In genomic region chr11:105111145-105111944, GRCh38 we compare ENCODE assay signal across 20 cellular contexts. TPM values are rescaled to one million over a fixed set of nuclear protein-coding genes. Genes with fewer than 3 reads are reported as not detected.
DNase-seq lines count a peak whose midpoint lies in the region; ATAC-seq, FAIRE-seq and TF ChIP-seq lines count a peak whose summit lies in the region.
"Had no signal": no experiment of that assay in that cellular context is flagged by ENCODE, and none has a peak within 500 bp of the region (broad histone marks: within the 10 kb centered on the region; RNA-seq: fewer than 3 reads in every experiment).

No MANE protein-coding gene starts in this region.

- H2BK20ac ChIP-seq in H1 (ENCODE audit: low read length): no peak overlapping the region

- no peak overlapping the region; the same call in 1 of the 2 replicates for H3K4me3 Mint-ChIP-seq in HFFc6

- H3K4me3 ChIP-seq in H1 (ENCODE audit: extremely low read depth in 1 of 4, insufficient read depth in 2 of 4, low read depth in 3 of 4, low read length in 4 of 4): no peak overlapping the region
- no peak overlapping the region for H3K4me3 ChIP-seq in neuronal stem cell (ENCODE audit: low read length in 2 of 2)
- no peak overlapping the region for H3K4me3 ChIP-seq in BE2C (ENCODE audit: low read depth, low read length)
- H3K4me3 ChIP-seq: HAP-1 had no signal

- no peak overlapping the region for H3K56ac ChIP-seq in H1 (replicated peaks; ENCODE audit: insufficient read length, low read depth, low read length)

- H4K20me1 ChIP-seq in H1 (replicated peaks in 1 of 2; ENCODE audit: control insufficient read depth in 1 of 2, insufficient read depth in 2 of 2, low read length in 2 of 2): no peaks in the 10 kb centered on the region

- no peak overlapping the region for H3K23ac ChIP-seq in H1 (ENCODE audit: insufficient read length)
- no peak overlapping the region for H3K23ac ChIP-seq in neuronal stem cell (ENCODE audit: low read depth, low read length, poor library complexity)

- no peaks in the 10 kb centered on the region for H3K36me3 ChIP-seq in H1 (ENCODE audit: control insufficient read depth in 2 of 4, insufficient read depth in 4 of 4, low read length in 3 of 4)
- no peaks in the 10 kb centered on the region for H3K36me3 ChIP-seq in neuronal stem cell (replicated peaks in 1 of 2; ENCODE audit: control insufficient read depth in 2 of 2, insufficient read depth in 2 of 2, low read length in 2 of 2)
- H3K36me3 ChIP-seq in BE2C: no peaks in the 10 kb centered on the region
- H3K36me3 ChIP-seq: HAP-1 had no signal

- POLR2A ChIA-PET in H1 (lab: Charles Lee; ENCODE audit: partially characterized antibody): no interaction called here

- H3K18ac ChIP-seq in H1 (ENCODE audit: extremely low read depth, low read length): no peak overlapping the region
- peak overlapping the region; percentile 27 for H3K18ac ChIP-seq in neuronal stem cell (ENCODE audit: low read length)

- H2BK15ac ChIP-seq in H1 (ENCODE audit: low read length) (no peak overlapping the region), neuronal stem cell (ENCODE audit: low read length) (no peak overlapping the region)

- FAIRE-seq in H1 (lab: Jason Lieb, UNC): no peak
- FAIRE-seq: GM19239 had no signal

- no peak overlapping the region for H2BK12ac ChIP-seq in H1 (ENCODE audit: low read depth, low read length)
- no peak overlapping the region for H2BK12ac ChIP-seq in neuronal stem cell (ENCODE audit: low read length)

- CTCF ChIA-PET in H1 (lab: Charles Lee; ENCODE audit: partially characterized antibody): interaction anchor here (1.2 kb wide), 1 partner anchor 60 kb away, joined by 3 read pairs; no protein-coding TSS in a partner anchor

- H3K27me3 Mint-ChIP-seq in HFFc6 (ENCODE audit: insufficient read depth): no peaks in the 10 kb centered on the region

- H3K27ac ChIP-seq in H1 (ENCODE audit: low read depth, low read length) (no peak overlapping the region), neuronal stem cell (replicated peaks; ENCODE audit: low read length) (no peak overlapping the region)
- H3K27ac ChIP-seq: C4-2B had no signal

- H3K9me3 ChIP-seq in H1 (ENCODE audit: insufficient read depth in 2 of 2, low read depth in 1 of 2, low read length in 1 of 2) (no peaks in the 10 kb centered on the region), neuronal stem cell (replicated peaks in 1 of 2; ENCODE audit: control insufficient read depth in 2 of 2, insufficient read depth in 1 of 2, low read depth in 1 of 2, low read length in 2 of 2) (no peaks in the 10 kb centered on the region), BE2C (no peaks in the 10 kb centered on the region)
- H3K9me3 ChIP-seq: HAP-1 had no signal

- H3K79me1 ChIP-seq in H1 (ENCODE audit: low read depth, low read length): no peaks in the 10 kb centered on the region
- H3K79me1 ChIP-seq in neuronal stem cell (ENCODE audit: low read depth, low read length): no peaks in the 10 kb centered on the region

- no peaks in the 10 kb centered on the region for H3K27me3 ChIP-seq in H1 (replicated peaks in 1 of 4; ENCODE audit: control insufficient read depth in 3 of 4, extremely low read depth in 1 of 4, insufficient read depth in 3 of 4, low read length in 3 of 4)
- no peaks in the 10 kb centered on the region for H3K27me3 ChIP-seq in neuronal stem cell (ENCODE audit: control insufficient read depth in 3 of 3, insufficient read depth in 3 of 3, low read depth in 1 of 3, low read length in 3 of 3)
- H3K27me3 ChIP-seq in BE2C: no peaks in the 10 kb centered on the region; the same call in 1 of the 2 replicates

- H2BK120ac ChIP-seq in H1 (replicated peaks; ENCODE audit: low read depth, low read length) (no peak overlapping the region), neuronal stem cell (ENCODE audit: low read depth, low read length) (no peak overlapping the region)

- TF ChIP-seq RAD21 in H1 (IDR thresholded peaks at IDR 0.05 in 1 of 2, conservative IDR thresholded peaks at IDR 0.05 in 1 of 2; ENCODE audit: low read depth in 2 of 2, low read length in 2 of 2): no peak

- DNase-seq in left cardiac atrium (peak; percentile 14), Right ventricle myocardium inferior (ENCODE audit: missing footprints) (no peak), HFFc6 (no peak), H1 (ENCODE audit: low read depth in 1 of 2, low spot score in 2 of 2) (no peak), neuronal stem cell (ENCODE audit: low spot score) (no peak), NCI-H146 treated with DMSO at 0.1 percent for 48 hours (lab: John Stamatoyannopoulos, UW; ENCODE audit: unreplicated experiment) (no peak), BE2C (no peak)
- no peak for DNase-seq in effector CD8-positive, alpha-beta T cell (lab: John Stamatoyannopoulos, UW)
- DNase-seq: 8988T; NCI-H1417; NCI-H2029; NCI-H2171; NCI-H446 treated with DMSO at 0.1 percent for 48 hours; NK-92 treated with Interleukin-12 subunit alpha and Interleukin-12 subunit beta, amount 100 ng/mL, for 24 hours; SHP77 treated with DMSO at 0.1 percent for 48 hours had no signal

- no peak overlapping the region for H3K14ac ChIP-seq in H1 (ENCODE audit: insufficient read length)
- no peak overlapping the region for H3K14ac ChIP-seq in neuronal stem cell (ENCODE audit: low read length)

- H4K5ac ChIP-seq in H1 (ENCODE audit: insufficient read length, low read depth, low read length): no peak overlapping the region

- TF ChIP-seq CTCF in HFFc6 (IDR thresholded peaks at IDR 0.05) (no peak), H1 (IDR thresholded peaks at IDR 0.05; ENCODE audit: control extremely low read depth in 1 of 3, insufficient read depth in 1 of 3, low read depth in 1 of 3, low read length in 3 of 3) (no peak), BE2C (IDR thresholded peaks at IDR 0.05; ENCODE audit: low read depth, low read length) (no peak)

- H3K4ac ChIP-seq in H1 (replicated peaks; ENCODE audit: insufficient read length, low read depth, low read length): no peak overlapping the region
- no peak overlapping the region for H3K4ac ChIP-seq in neuronal stem cell (ENCODE audit: low read length)

- no peaks in the 10 kb centered on the region for H3K9me3 Mint-ChIP-seq in HFFc6

- no peaks in the 10 kb centered on the region for H3K36me3 Mint-ChIP-seq in HFFc6 (ENCODE audit: low read depth)

- TF ChIP-seq EP300 in H1 (IDR thresholded peaks at IDR 0.05; ENCODE audit: borderline replicate concordance in 1 of 2, low read depth in 2 of 2, low read length in 2 of 2): no peak

- H3K27ac Mint-ChIP-seq in HFFc6: peak overlapping the region; percentile 88

- H3K4me1 Mint-ChIP-seq in HFFc6 (ENCODE audit: low read depth): peaks cover 33% of the 10 kb centered on the region

- H2AK5ac ChIP-seq in H1 (ENCODE audit: low read depth, low read length) (no peak overlapping the region; the same call in 1 of the 2 replicates), neuronal stem cell (ENCODE audit: low read depth, low read length) (peak overlapping the region; percentile 61)

- H3K4me1 ChIP-seq in H1 (replicated peaks in 1 of 4; ENCODE audit: control insufficient read depth in 3 of 4, insufficient read depth in 4 of 4, low read length in 3 of 4): no peaks in the 10 kb centered on the region
- peaks cover 0 to 2% of the 10 kb centered on the region in 2 donors for H3K4me1 ChIP-seq in neuronal stem cell (ENCODE audit: control insufficient read depth in 2 of 2, insufficient read depth in 1 of 2, low read depth in 1 of 2, low read length in 2 of 2)
- no peaks in the 10 kb centered on the region; the same call in 1 of the 2 replicates for H3K4me1 ChIP-seq in BE2C
- H3K4me1 ChIP-seq: HAP-1 had no signal

- no peak overlapping the region for H3K4me2 ChIP-seq in H1 (ENCODE audit: insufficient read depth in 1 of 2, low read depth in 2 of 2, low read length in 2 of 2)
- no peak overlapping the region for H3K4me2 ChIP-seq in neuronal stem cell (ENCODE audit: insufficient read depth, low read length, poor library complexity, severe bottlenecking)

- H3K79me2 ChIP-seq in H1 (ENCODE audit: control insufficient read depth in 1 of 2, insufficient read depth in 2 of 2, low read length in 2 of 2): no peaks in the 10 kb centered on the region

- H2AFZ ChIP-seq in H1 (ENCODE audit: low read length): peak overlapping the region; percentile 94; the same call in 1 of the 2 replicates
- peak overlapping the region; percentile 61 for H2AFZ ChIP-seq in neuronal stem cell (ENCODE audit: low read length)

- 94% methylated on average over 12 of the region's 13 CpGs; no CpG with 5 or more reads in 1 of the 2 experiments for WGBS in H1 (ENCODE audit: extremely low coverage in 1 of 2, insufficient coverage in 1 of 2, insufficient read length in 1 of 2, insufficient replicate concordance in 2 of 2, low coverage in 1 of 2, low lambda C conversion rate in 2 of 2, missing lambda C conversion rate in 1 of 2), 2 experiments
- no CpG with 5 or more reads among the region's 13 CpGs for WGBS in neuronal stem cell (ENCODE audit: extremely low coverage in 2 of 2, insufficient read length in 2 of 2, insufficient replicate concordance in 1 of 2), 2 donors

- no peak overlapping the region for H2BK5ac ChIP-seq in H1 (ENCODE audit: low read depth, low read length)
- H2BK5ac ChIP-seq in neuronal stem cell (ENCODE audit: low read length): no peak overlapping the region

- ATAC-seq in left cardiac atrium (no peak), Right ventricle myocardium inferior (no peak)

- H3K9ac ChIP-seq in H1 (replicated peaks in 1 of 4; ENCODE audit: extremely low read depth in 1 of 4, low read depth in 3 of 4, low read length in 3 of 4) (no peak overlapping the region), neuronal stem cell (ENCODE audit: low read depth, low read length, poor library complexity) (no peak overlapping the region)

- H4K8ac ChIP-seq in H1 (ENCODE audit: extremely low read depth, insufficient read depth, low read length) (no peak overlapping the region), neuronal stem cell (ENCODE audit: low read depth, low read length) (no peak overlapping the region)

- no peaks in the 10 kb centered on the region for H3K23me2 ChIP-seq in H1 (ENCODE audit: low read depth, low read length)

- no peak for TF ChIP-seq POLR2A in H1 (IDR thresholded peaks at IDR 0.05; ENCODE audit: control extremely low read depth in 1 of 2, low read depth in 2 of 2, low read length in 2 of 2)

- H4K91ac ChIP-seq in H1 (replicated peaks; ENCODE audit: insufficient read length, low read length) (no peak overlapping the region), neuronal stem cell (ENCODE audit: low read depth, low read length, poor library complexity) (no peak overlapping the region)

- intact Hi-C loops in left cardiac atrium (cut with DNase I): no loop called here
- intact Hi-C loops in Right ventricle myocardium inferior (cut with DNase I): no loop called here

RNA-seq across cellular contexts. Expression of gene CARD18, which starts 28.2 kb away (rescaled TPM):
- total RNA-seq in left cardiac atrium (not detected), Right ventricle myocardium inferior (0.89 TPM)
- total RNA-seq in HFFc6 (2021; fragmentation: NEBNext Ultra II Directional; extraction: Animal tissue kit (Norgen Biotek cat#: 25700)): not detected
- total RNA-seq in H1 (2021; fragmentation: NEBNext Ultra II Directional; extraction: Animal tissue kit (Norgen Biotek cat#: 25700)): not detected in 2 replicates
- not detected in 2 replicates for polyA plus RNA-seq in H1 (2011; rRNA removed)
- polyA plus RNA-seq in H1 (2011; cell fraction: cytosol; rRNA removed): not detected
- polyA plus RNA-seq in H1 (2011; cell fraction: nucleus; rRNA removed): not detected
- polyA plus RNA-seq in H1 (2012, experiment 1 of 2): not detected in 4 replicates
- not detected for polyA plus RNA-seq in H1 (2012, experiment 2 of 2)
- not detected for polyA plus RNA-seq in H1 (2013, experiment 1 of 2)
- not detected for polyA plus RNA-seq in H1 (2013, experiment 2 of 2)
- not detected in 2 replicates for polyA minus RNA-seq in H1 (2011; rRNA and poly(A)+ RNA removed)
- not detected for polyA minus RNA-seq in H1 (2011; cell fraction: cytosol; rRNA and poly(A)+ RNA removed)
- not detected for polyA minus RNA-seq in H1 (2011; cell fraction: nucleus; rRNA and poly(A)+ RNA removed)
- not detected for polyA plus RNA-seq in neuronal stem cell (2013, experiment 1 of 2)
- polyA plus RNA-seq in neuronal stem cell (2013, experiment 2 of 2): not detected
- not detected for polyA plus RNA-seq in BE2C (2012; ENCODE audit: insufficient read depth, insufficient read length, low read depth)
- total RNA-seq: HT1080, OCI-LY7 had no signal
